In the genomic region with DNA sequence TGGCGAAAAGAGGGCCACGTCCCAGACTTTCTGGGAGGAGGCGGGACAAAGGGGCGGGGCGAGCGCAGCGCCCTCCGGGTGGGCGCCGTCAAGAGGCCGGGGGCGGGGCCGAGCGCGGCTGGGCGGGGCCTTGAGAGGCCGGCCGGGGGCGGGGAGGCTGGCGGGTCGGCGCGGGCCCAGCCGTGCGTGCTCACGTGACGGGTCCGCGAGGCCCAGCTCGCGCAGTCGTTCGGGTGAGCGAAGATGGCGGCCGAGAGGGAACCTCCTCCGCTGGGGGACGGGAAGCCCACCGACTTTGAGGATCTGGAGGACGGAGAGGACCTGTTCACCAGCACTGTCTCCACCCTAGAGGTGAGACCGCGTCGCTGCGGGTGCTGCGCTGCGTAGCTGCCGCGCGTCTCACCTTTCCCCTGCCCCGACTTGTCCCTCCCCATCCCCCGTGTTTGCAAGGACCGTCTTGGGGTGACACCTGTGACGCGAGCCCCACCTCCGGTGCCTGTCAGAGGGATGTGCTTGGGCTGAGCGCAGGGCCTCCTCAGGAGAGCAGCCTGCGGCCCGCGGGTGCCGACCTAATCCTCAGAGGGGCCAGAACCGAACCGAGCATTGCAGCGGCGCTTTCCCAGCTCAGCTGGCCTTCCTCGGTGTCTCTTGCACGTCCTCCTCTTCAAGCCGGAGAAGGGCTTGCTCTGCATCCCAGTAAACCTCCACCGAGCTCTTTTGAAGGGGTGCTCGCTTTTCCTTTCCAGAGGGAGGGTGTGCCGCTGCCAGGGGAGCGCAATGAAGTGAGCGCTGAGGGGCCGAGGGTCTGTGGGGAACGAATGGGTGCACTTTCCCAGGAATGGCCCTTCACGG, we compare ENCODE assay signal across 1 cellular context.
TF ChIP-seq lines count a peak whose summit lies in the region.

Gene SNX2, plus strand, starts transcription at position 220 of the 852 bp plus-strand sequence. Its CDS starts 24 bp downstream, at position 244.

TF ChIP-seq in IMR-90, 13 proteins besides CTCF, POLR2A, EP300 and RAD21:
- no peak for TF ChIP-seq RFX5 (IDR thresholded peaks at IDR 0.05; ENCODE audit: low read depth, low read length)
- TF ChIP-seq, protein P1, sequence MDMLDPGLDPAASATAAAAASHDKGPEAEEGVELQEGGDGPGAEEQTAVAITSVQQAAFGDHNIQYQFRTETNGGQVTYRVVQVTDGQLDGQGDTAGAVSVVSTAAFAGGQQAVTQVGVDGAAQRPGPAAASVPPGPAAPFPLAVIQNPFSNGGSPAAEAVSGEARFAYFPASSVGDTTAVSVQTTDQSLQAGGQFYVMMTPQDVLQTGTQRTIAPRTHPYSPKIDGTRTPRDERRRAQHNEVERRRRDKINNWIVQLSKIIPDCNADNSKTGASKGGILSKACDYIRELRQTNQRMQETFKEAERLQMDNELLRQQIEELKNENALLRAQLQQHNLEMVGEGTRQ (IDR thresholded peaks at IDR 0.05; ENCODE audit: low read depth, low read length): peak; percentile 94
- peak; percentile 88 for TF ChIP-seq BHLHE40 (IDR thresholded peaks at IDR 0.05; ENCODE audit: low read depth, low read length)
